In genomic region chr14:91329615-91330014, GRCh38 we compare ENCODE assay signal across 14 cellular contexts.
DNase-seq lines count a peak whose midpoint lies in the region; ATAC-seq and TF ChIP-seq lines count a peak whose summit lies in the region.
"Had no signal": no experiment of that assay in that cellular context is flagged by ENCODE, and none has a peak within 500 bp of the region (broad histone marks: within the 10 kb centered on the region; RNA-seq: fewer than 3 reads in every experiment).

No MANE protein-coding gene starts in this region.

- POLR2A ChIA-PET in activated CD4-positive, alpha-beta memory T cell treated with anti-CD3 and anti-CD28 coated beads, Interleukin-2, amount 10 ng/mL, durations not matched to agents 7 days and 5 days (lab: Charles Lee) = interaction anchor here (0.5 to 3.5 kb wide), 6 partner anchors 8 to 86 kb away, joined by 3 to 12 read pairs (median 4); no protein-coding TSS in a partner anchor

- no peak for DNase-seq in stimulated activated naive CD8-positive, alpha-beta T cell treated with anti-CD3 and anti-CD28 coated beads, Interleukin-15, Interleukin-2, amounts not matched to agents 100 U/mL and 50 U/mL, for 24 hours
- DNase-seq in activated CD4-positive, alpha-beta memory T cell treated with anti-CD3 and anti-CD28 coated beads, Interleukin-2, amount 10 ng/mL, durations not matched to agents 7 days and 5 days = no peak
- peak; percentile 33 for DNase-seq in left kidney (ENCODE audit: low read depth, low spot score)
- no peak for DNase-seq in glomerular visceral epithelial cell (ENCODE audit: extremely low spot score)
- DNase-seq in NCI-H1694 (lab: John Stamatoyannopoulos, UW) = no peak
- DNase-seq in coronary artery (ENCODE audit: low spot score) = no peak
- no peak for DNase-seq in foreskin melanocyte
- DNase-seq: activated CD4-positive, alpha-beta T cell treated with anti-CD3 and anti-CD28 coated beads, Interleukin-2, amount 50 U/mL, for 48 hours; islet precursor cell; midbrain; NCI-H187 treated with DMSO at 0.1 percent for 48 hours; NCI-H774 had no signal

- H3K4me3 ChIP-seq in coronary artery = no peak overlapping the region
- H3K4me3 ChIP-seq: HAP-1 had no signal

- peak overlapping the region; percentile 82 for H3K27ac Mint-ChIP-seq in stimulated activated naive CD8-positive, alpha-beta T cell treated with anti-CD3 and anti-CD28 coated beads, Interleukin-15, Interleukin-2, amounts not matched to agents 100 ng/mL and 50 ng/mL, for 24 hours
- peak overlapping the region; percentile 71 for H3K27ac Mint-ChIP-seq in activated CD4-positive, alpha-beta memory T cell treated with anti-CD3 and anti-CD28 coated beads, Interleukin-2, amount 10 ng/mL, durations not matched to agents 7 days and 5 days

- H3K27me3 Mint-ChIP-seq in stimulated activated naive CD8-positive, alpha-beta T cell treated with anti-CD3 and anti-CD28 coated beads, Interleukin-15, Interleukin-2, amounts not matched to agents 100 ng/mL and 50 ng/mL, for 24 hours = no peaks in the 10 kb centered on the region
- H3K27me3 Mint-ChIP-seq in activated CD4-positive, alpha-beta memory T cell treated with anti-CD3 and anti-CD28 coated beads, Interleukin-2, amount 10 ng/mL, durations not matched to agents 7 days and 5 days = no peaks in the 10 kb centered on the region

- no peaks in the 10 kb centered on the region for H3K9me3 Mint-ChIP-seq in stimulated activated naive CD8-positive, alpha-beta T cell treated with anti-CD3 and anti-CD28 coated beads, Interleukin-15, Interleukin-2, amounts not matched to agents 100 ng/mL and 50 ng/mL, for 24 hours
- no peaks in the 10 kb centered on the region for H3K9me3 Mint-ChIP-seq in activated CD4-positive, alpha-beta memory T cell treated with anti-CD3 and anti-CD28 coated beads, Interleukin-2, amount 10 ng/mL, durations not matched to agents 7 days and 5 days

- CTCF ChIA-PET in activated CD4-positive, alpha-beta memory T cell treated with anti-CD3 and anti-CD28 coated beads, Interleukin-2, amount 10 ng/mL, durations not matched to agents 7 days and 5 days (lab: Charles Lee) = interaction anchor here (1.0 kb wide), 2 partner anchors 14 to 20 kb away, joined by 3 to 6 read pairs; no protein-coding TSS in a partner anchor

- H3K27ac ChIP-seq in coronary artery = no peak overlapping the region

- H3K4me3 Mint-ChIP-seq in stimulated activated naive CD8-positive, alpha-beta T cell treated with anti-CD3 and anti-CD28 coated beads, Interleukin-15, Interleukin-2, amounts not matched to agents 100 ng/mL and 50 ng/mL, for 24 hours = no peak overlapping the region
- H3K4me3 Mint-ChIP-seq in activated CD4-positive, alpha-beta memory T cell treated with anti-CD3 and anti-CD28 coated beads, Interleukin-2, amount 10 ng/mL, durations not matched to agents 7 days and 5 days = no peak overlapping the region

- H3K4me1 Mint-ChIP-seq in stimulated activated naive CD8-positive, alpha-beta T cell treated with anti-CD3 and anti-CD28 coated beads, Interleukin-15, Interleukin-2, amounts not matched to agents 100 ng/mL and 50 ng/mL, for 24 hours (ENCODE audit: low read depth) = peaks cover 93% of the 10 kb centered on the region
- peaks cover 68% of the 10 kb centered on the region for H3K4me1 Mint-ChIP-seq in activated CD4-positive, alpha-beta memory T cell treated with anti-CD3 and anti-CD28 coated beads, Interleukin-2, amount 10 ng/mL, durations not matched to agents 7 days and 5 days

- H3K36me3 Mint-ChIP-seq in stimulated activated naive CD8-positive, alpha-beta T cell treated with anti-CD3 and anti-CD28 coated beads, Interleukin-15, Interleukin-2, amounts not matched to agents 100 ng/mL and 50 ng/mL, for 24 hours (ENCODE audit: low read depth) = peaks cover 60% of the 10 kb centered on the region
- H3K36me3 Mint-ChIP-seq in activated CD4-positive, alpha-beta memory T cell treated with anti-CD3 and anti-CD28 coated beads, Interleukin-2, amount 10 ng/mL, durations not matched to agents 7 days and 5 days (ENCODE audit: low read depth) = peaks cover 84% of the 10 kb centered on the region

- ATAC-seq in stimulated activated naive CD8-positive, alpha-beta T cell treated with anti-CD3 and anti-CD28 coated beads, Interleukin-15, Interleukin-2, amounts not matched to agents 100 U/mL and 50 U/mL, for 24 hours = no peak

- TF ChIP-seq CTCF in coronary artery (IDR thresholded peaks at IDR 0.05) = no peak
